In the genomic region with DNA sequence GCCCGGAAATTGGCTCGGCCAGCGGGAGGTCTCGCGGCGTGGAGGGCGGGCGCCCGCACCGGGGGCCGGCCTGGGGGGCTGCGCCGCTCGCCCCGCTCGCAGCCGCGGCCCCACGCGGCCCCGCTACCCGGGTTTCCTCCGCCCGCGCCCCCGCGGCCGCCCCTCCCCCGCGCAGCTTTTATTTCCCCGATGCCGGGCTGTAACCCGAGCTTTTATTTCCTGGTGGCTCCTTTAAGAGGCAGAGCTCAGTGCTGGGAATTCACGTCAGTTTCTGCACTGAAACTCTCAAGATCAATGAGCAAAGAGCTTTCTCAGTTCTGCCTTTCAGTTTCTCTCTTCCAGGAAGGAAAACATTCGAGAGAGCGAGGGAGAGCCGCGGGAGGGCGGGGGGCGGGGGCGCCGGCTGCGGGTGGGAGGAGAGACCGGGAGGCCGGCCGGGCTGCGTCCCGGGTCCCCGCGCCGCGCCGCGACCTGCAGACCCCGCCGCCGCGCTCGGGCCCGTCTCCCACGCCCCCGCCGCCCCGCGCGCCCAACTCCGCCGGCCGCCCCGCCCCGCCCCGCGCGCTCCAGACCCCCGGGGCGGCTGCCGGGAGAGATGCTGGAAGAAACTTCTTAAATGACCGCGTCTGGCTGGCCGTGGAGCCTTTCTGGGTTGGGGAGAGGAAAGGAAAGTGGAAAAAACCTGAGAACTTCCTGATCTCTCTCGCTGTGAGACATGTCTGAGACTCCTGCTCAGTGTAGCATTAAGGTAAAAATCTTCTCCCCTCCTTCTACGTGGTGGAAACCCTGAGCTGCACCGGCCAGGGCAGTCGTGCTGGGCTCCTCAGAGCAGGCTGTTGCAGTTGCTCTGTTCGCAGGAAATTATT, we compare ENCODE assay signal across 1 cellular context.
TF ChIP-seq lines count a peak whose summit lies in the region.

TSS of gene ETV6 (plus strand) at position 262 of the 866 bp plus-strand sequence. CDS start at position 716, 454 bp downstream.

TF ChIP-seq in GM12878, 131 proteins besides CTCF, POLR2A, EP300 and RAD21 (continued from another document and continues in another):
- TF ChIP-seq BCLAF1 (IDR thresholded peaks at IDR 0.05) (0 out of 2 replicates have a peak, but pooled peaks have one; percentile 21), SIX5 (IDR thresholded peaks at IDR 0.05; ENCODE audit: low read depth, low read length, severe bottlenecking) (peak; percentile 16), SMC3 (IDR thresholded peaks at IDR 0.05; ENCODE audit: borderline replicate concordance, low read length) (no peak), CHD4 (IDR thresholded peaks at IDR 0.05) (no peak), ZNF24 (IDR thresholded peaks at IDR 0.05) (no peak), IRF5 (IDR thresholded peaks at IDR 0.05; ENCODE audit: borderline replicate concordance) (no peak), MYC (IDR thresholded peaks at IDR 0.05; ENCODE audit: insufficient read depth, insufficient read length, insufficient replicate concordance, low read length, severe bottlenecking) (no peak), TBL1XR1 (IDR thresholded peaks at IDR 0.05; ENCODE audit: low read depth, low read length) (no peak; the same call in 1 of the 2 replicates), ETV6 (conservative IDR thresholded peaks at IDR 0.05 in 1 of 2, IDR thresholded peaks at IDR 0.05 in 1 of 2; ENCODE audit: borderline replicate concordance in 1 of 2, low read depth in 1 of 2) (peak in 1 of 2 experiments; percentile 70; a peak in 2 of 4 replicates), BRCA1 (IDR thresholded peaks at IDR 0.05; ENCODE audit: low read depth, low read length) (no peak), PRDM15 (CRISPR knock-in tag; IDR thresholded peaks at IDR 0.05) (no peak), CEBPB (IDR thresholded peaks at IDR 0.05; ENCODE audit: borderline replicate concordance in 1 of 2, low read depth in 2 of 2, low read length in 2 of 2) (no peak), NFYA (IDR thresholded peaks at IDR 0.05; ENCODE audit: borderline replicate concordance, low read depth, low read length) (no peak), HDGF (IDR thresholded peaks at IDR 0.05) (no peak), SPI1 (IDR thresholded peaks at IDR 0.05; ENCODE audit: borderline replicate concordance, insufficient read depth, low read depth, low read length) (peak; percentile 86), MXI1 (IDR thresholded peaks at IDR 0.05; ENCODE audit: low read depth, low read length) (no peak), ZBTB33 (IDR thresholded peaks at IDR 0.05) (no peak), MEF2A (IDR thresholded peaks at IDR 0.05; ENCODE audit: insufficient read depth, low read depth, low read length) (no peak), CBX3 (IDR thresholded peaks at IDR 0.05; ENCODE audit: borderline replicate concordance, low read depth) (no peak), ZNF622 (IDR thresholded peaks at IDR 0.05) (no peak), GATAD2B (conservative IDR thresholded peaks at IDR 0.05; ENCODE audit: low read depth) (no peak; the same call in 1 of the 2 replicates), ZSCAN29 (IDR thresholded peaks at IDR 0.05) (no peak), USF1 (IDR thresholded peaks at IDR 0.05; ENCODE audit: borderline replicate concordance, extremely low read length, insufficient read depth, low read depth, low read length) (no peak), PAX5 (IDR thresholded peaks at IDR 0.05; ENCODE audit: borderline replicate concordance, low read depth, low read length) (0 out of 2 replicates have a peak, but pooled peaks have one; percentile 32), STAT1 (conservative IDR thresholded peaks at IDR 0.05) (no peak), MTA3 (IDR thresholded peaks at IDR 0.05; ENCODE audit: borderline replicate concordance, low read length) (0 out of 2 replicates have a peak, but pooled peaks have one; percentile 10), FOXK2 (IDR thresholded peaks at IDR 0.05) (no peak), CREM (IDR thresholded peaks at IDR 0.05; ENCODE audit: low read depth) (peak; percentile 54), MLLT1 (IDR thresholded peaks at IDR 0.05) (peak; percentile 92)
- TF ChIP-seq, protein P1, sequence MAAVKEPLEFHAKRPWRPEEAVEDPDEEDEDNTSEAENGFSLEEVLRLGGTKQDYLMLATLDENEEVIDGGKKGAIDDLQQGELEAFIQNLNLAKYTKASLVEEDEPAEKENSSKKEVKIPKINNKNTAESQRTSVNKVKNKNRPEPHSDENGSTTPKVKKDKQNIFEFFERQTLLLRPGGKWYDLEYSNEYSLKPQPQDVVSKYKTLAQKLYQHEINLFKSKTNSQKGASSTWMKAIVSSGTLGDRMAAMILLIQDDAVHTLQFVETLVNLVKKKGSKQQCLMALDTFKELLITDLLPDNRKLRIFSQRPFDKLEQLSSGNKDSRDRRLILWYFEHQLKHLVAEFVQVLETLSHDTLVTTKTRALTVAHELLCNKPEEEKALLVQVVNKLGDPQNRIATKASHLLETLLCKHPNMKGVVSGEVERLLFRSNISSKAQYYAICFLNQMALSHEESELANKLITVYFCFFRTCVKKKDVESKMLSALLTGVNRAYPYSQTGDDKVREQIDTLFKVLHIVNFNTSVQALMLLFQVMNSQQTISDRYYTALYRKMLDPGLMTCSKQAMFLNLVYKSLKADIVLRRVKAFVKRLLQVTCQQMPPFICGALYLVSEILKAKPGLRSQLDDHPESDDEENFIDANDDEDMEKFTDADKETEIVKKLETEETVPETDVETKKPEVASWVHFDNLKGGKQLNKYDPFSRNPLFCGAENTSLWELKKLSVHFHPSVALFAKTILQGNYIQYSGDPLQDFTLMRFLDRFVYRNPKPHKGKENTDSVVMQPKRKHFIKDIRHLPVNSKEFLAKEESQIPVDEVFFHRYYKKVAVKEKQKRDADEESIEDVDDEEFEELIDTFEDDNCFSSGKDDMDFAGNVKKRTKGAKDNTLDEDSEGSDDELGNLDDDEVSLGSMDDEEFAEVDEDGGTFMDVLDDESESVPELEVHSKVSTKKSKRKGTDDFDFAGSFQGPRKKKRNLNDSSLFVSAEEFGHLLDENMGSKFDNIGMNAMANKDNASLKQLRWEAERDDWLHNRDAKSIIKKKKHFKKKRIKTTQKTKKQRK (IDR thresholded peaks at IDR 0.05; ENCODE audit: low read depth, low read length) = no peak
- TF ChIP-seq, protein P2, sequence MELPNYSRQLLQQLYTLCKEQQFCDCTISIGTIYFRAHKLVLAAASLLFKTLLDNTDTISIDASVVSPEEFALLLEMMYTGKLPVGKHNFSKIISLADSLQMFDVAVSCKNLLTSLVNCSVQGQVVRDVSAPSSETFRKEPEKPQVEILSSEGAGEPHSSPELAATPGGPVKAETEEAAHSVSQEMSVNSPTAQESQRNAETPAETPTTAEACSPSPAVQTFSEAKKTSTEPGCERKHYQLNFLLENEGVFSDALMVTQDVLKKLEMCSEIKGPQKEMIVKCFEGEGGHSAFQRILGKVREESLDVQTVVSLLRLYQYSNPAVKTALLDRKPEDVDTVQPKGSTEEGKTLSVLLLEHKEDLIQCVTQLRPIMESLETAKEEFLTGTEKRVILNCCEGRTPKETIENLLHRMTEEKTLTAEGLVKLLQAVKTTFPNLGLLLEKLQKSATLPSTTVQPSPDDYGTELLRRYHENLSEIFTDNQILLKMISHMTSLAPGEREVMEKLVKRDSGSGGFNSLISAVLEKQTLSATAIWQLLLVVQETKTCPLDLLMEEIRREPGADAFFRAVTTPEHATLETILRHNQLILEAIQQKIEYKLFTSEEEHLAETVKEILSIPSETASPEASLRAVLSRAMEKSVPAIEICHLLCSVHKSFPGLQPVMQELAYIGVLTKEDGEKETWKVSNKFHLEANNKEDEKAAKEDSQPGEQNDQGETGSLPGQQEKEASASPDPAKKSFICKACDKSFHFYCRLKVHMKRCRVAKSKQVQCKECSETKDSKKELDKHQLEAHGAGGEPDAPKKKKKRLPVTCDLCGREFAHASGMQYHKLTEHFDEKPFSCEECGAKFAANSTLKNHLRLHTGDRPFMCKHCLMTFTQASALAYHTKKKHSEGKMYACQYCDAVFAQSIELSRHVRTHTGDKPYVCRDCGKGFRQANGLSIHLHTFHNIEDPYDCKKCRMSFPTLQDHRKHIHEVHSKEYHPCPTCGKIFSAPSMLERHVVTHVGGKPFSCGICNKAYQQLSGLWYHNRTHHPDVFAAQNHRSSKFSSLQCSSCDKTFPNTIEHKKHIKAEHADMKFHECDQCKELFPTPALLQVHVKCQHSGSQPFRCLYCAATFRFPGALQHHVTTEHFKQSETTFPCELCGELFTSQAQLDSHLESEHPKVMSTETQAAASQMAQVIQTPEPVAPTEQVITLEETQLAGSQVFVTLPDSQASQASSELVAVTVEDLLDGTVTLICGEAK (IDR thresholded peaks at IDR 0.05; ENCODE audit: borderline replicate concordance) = no peak
